Comparison of ENCODE assay signal across 28 cellular contexts in the genomic region with DNA sequence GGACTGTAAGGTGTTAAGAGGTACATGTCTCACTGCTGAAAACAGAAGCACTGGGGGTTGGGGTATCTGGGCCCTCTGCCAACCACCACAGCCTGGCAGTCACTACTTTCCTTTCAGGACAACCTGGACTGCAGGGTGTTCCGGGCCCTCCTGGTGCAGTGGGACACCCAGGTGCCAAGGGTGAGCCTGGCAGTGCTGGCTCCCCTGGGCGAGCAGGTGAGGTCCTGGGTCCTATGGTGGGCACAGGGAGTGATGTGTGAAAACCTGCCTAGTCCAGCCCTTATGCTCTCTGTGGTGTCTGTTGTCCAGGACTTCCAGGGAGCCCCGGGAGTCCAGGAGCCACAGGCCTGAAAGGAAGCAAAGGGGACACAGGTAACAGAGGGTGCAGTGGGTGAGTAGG. TPM values are rescaled to one million over a fixed set of nuclear protein-coding genes. Genes with fewer than 3 reads are reported as not detected.
"Had no signal": no experiment of that assay in that cellular context is flagged by ENCODE, and none has a peak within 500 bp of the region (broad histone marks: within the 10 kb centered on the region; RNA-seq: fewer than 3 reads in every experiment).

No MANE protein-coding gene starts in this region.

- H3K27ac ChIP-seq: adrenal gland, SK-N-MC, VCaP had no signal

- H3K27me3 Mint-ChIP-seq: activated CD8-positive, alpha-beta T cell treated with anti-CD3 and anti-CD28 coated beads for 36 hours had no signal

- H3K27ac Mint-ChIP-seq: activated CD4-positive, alpha-beta T cell treated with anti-CD3 and anti-CD28 coated beads for 36 hours; activated CD8-positive, alpha-beta T cell treated with anti-CD3 and anti-CD28 coated beads for 36 hours; activated naive CD8-positive, alpha-beta T cell treated with anti-CD3 and anti-CD28 coated beads, Interleukin-2, amount 10 ng/mL, durations not matched to agents 7 days and 5 days; activated T-cell treated with anti-CD3 and anti-CD28 coated beads, Interleukin-2, amount 50 U/mL, for 72 hours; activated T-helper 2 cell treated with anti-CD3 and anti-CD28 coated beads, Interferon-gamma antibody, Interleukin-2, Interleukin-4, amounts not matched to agents 10 μg/mL and 5 μg/mL and 100 μg/mL, durations not matched to agents 14 hours and 24 hours and 36 hours; T-cell had no signal

- DNase-seq: activated CD4-positive, alpha-beta T cell treated with anti-CD3 and anti-CD28 coated beads for 36 hours; activated CD8-positive, alpha-beta T cell treated with anti-CD3 and anti-CD28 coated beads for 36 hours; activated gamma-delta T cell treated with Interleukin-2 at 50 U/mL for 16 hours; activated naive CD4-positive, alpha-beta T cell treated with anti-CD3 and anti-CD28 coated beads, Interleukin-2, amount 50 U/mL, for 16 hours; activated naive CD8-positive, alpha-beta T cell treated with anti-CD3 and anti-CD28 coated beads, Interleukin-2, amount 10 ng/mL, durations not matched to agents 7 days and 5 days; activated T-cell treated with anti-CD3 and anti-CD28 coated beads for 4 hours; activated T-cell treated with anti-CD3 and anti-CD28 coated beads, Interleukin-2, amount 50 U/mL, for 72 hours; adrenal gland; anterior cingulate cortex; MG63; MV-4-11; NCI-H1092 treated with DMSO at 0.1 percent for 48 hours; NCI-H1436; NCI-H1694 treated with DMSO at 0.1 percent for 48 hours; NCI-H2029 treated with DMSO at 0.1 percent for 48 hours; NCI-H510A treated with DMSO at 0.1 percent for 48 hours; NCI-H69; NK-92 treated with Interleukin-12 subunit alpha and Interleukin-12 subunit beta, amount 100 ng/mL, for 24 hours; OCI-M1; RPMI8226; T-cell had no signal

- H3K4me1 Mint-ChIP-seq: activated CD4-positive, alpha-beta T cell treated with anti-CD3 and anti-CD28 coated beads for 36 hours had no signal

- H3K4me1 ChIP-seq: adrenal gland, breast epithelium had no signal

- ATAC-seq: activated CD8-positive, alpha-beta T cell treated with anti-CD3 and anti-CD28 coated beads for 36 hours; activated T-cell treated with anti-CD3 and anti-CD28 coated beads, Interleukin-2, amount 50 U/mL, for 72 hours; Panc1; Right ventricle myocardium inferior; T-cell had no signal

- H3K9me3 ChIP-seq: adrenal gland, MG63 had no signal

- H3K4me3 Mint-ChIP-seq: activated CD4-positive, alpha-beta T cell treated with anti-CD3 and anti-CD28 coated beads for 36 hours; activated CD8-positive, alpha-beta T cell treated with anti-CD3 and anti-CD28 coated beads for 36 hours; activated naive CD8-positive, alpha-beta T cell treated with anti-CD3 and anti-CD28 coated beads, Interleukin-2, amount 10 ng/mL, durations not matched to agents 7 days and 5 days; activated T-cell treated with anti-CD3 and anti-CD28 coated beads, Interleukin-2, amount 50 U/mL, for 72 hours; T-cell had no signal

- H3K4me3 ChIP-seq: adrenal gland, breast epithelium, MG63, SK-N-MC had no signal

- H3K36me3 Mint-ChIP-seq: activated naive CD8-positive, alpha-beta T cell treated with anti-CD3 and anti-CD28 coated beads, Interleukin-2, amount 10 ng/mL, durations not matched to agents 7 days and 5 days; T-cell had no signal

- H3K36me3 ChIP-seq: adrenal gland, breast epithelium, MG63 had no signal

- H3K27me3 ChIP-seq: adrenal gland, breast epithelium, MG63 had no signal

- H3K9me3 Mint-ChIP-seq: activated T-helper 2 cell treated with anti-CD3 and anti-CD28 coated beads, Interferon-gamma antibody, Interleukin-2, Interleukin-4, amounts not matched to agents 10 μg/mL and 5 μg/mL and 100 μg/mL, durations not matched to agents 14 hours and 24 hours and 36 hours; T-cell had no signal

RNA-seq across cellular contexts. Expression of gene MARCO, which starts 40.0 kb away (rescaled TPM):
- total RNA-seq: activated CD4-positive, alpha-beta T cell treated with anti-CD3 and anti-CD28 coated beads for 36 hours; activated CD8-positive, alpha-beta T cell treated with anti-CD3 and anti-CD28 coated beads for 36 hours; activated T-cell treated with anti-CD3 and anti-CD28 coated beads, Interleukin-2, amount 50 U/mL, for 72 hours; activated T-helper 2 cell treated with anti-CD3 and anti-CD28 coated beads, Interferon-gamma antibody, Interleukin-2, Interleukin-4, amounts not matched to agents 10 μg/mL and 5 μg/mL and 100 μg/mL, durations not matched to agents 14 hours and 24 hours and 36 hours; T-helper 2 cell treated with Interferon-gamma antibody and Interleukin-4, amounts not matched to agents 100 ng/mL and 5 ng/mL, for 36 hours had no signal
